ENCODE assay signal across 13 cellular contexts in the genomic region with DNA sequence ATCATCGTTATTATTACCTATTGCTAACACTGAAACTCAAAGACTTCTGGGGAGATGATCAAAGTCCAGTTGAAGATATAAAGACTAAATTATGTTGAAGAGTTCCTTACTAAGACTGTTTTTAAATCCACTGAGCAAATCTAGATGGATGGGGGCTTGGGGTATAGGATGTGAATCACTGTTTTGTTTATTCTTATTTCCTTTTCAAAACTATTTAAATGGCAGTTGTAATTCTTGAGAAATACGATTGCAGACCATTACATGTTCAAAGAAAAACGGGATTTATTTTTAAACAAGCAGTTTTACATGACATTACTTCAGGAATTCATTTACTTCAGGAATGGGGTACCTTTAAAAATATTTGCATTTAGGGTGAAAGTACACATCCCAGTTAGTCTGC. TPM values are rescaled to one million over a fixed set of nuclear protein-coding genes. Genes with fewer than 3 reads are reported as not detected.
A peak's percentile ranks its signal among the peaks of the same experiment; 100 is the strongest.
DNase-seq lines count a peak whose midpoint lies in the region; ATAC-seq, FAIRE-seq and TF ChIP-seq lines count a peak whose summit lies in the region.
"Had no signal": no experiment of that assay in that cellular context is flagged by ENCODE, and none has a peak within 500 bp of the region (broad histone marks: within the 10 kb centered on the region; RNA-seq: fewer than 3 reads in every experiment).

No MANE protein-coding gene starts in this region.

- H4K5ac ChIP-seq in H1 (ENCODE audit: insufficient read length, low read depth, low read length) = no peak overlapping the region

- H3K4me3 Mint-ChIP-seq in type B pancreatic cell = no peak overlapping the region
- H3K4me3 Mint-ChIP-seq: endodermal cell had no signal

- H3K4me3 ChIP-seq in right atrium auricular region = no peak overlapping the region
- peak overlapping the region; percentile 1; the same call in 1 of the 2 replicates for H3K4me3 ChIP-seq in SJSA1
- no peak overlapping the region for H3K4me3 ChIP-seq in H1 (ENCODE audit: extremely low read depth in 1 of 4, insufficient read depth in 2 of 4, low read depth in 3 of 4, low read length in 4 of 4)
- no peak overlapping the region for H3K4me3 ChIP-seq in thyroid gland (replicated peaks in 1 of 3)
- H3K4me3 ChIP-seq: lower lobe of right lung had no signal

- no peak overlapping the region for H3K23ac ChIP-seq in H1 (ENCODE audit: insufficient read length)

- H2BK120ac ChIP-seq in H1 (replicated peaks; ENCODE audit: low read depth, low read length) = no peak overlapping the region

- no peak overlapping the region for H3K27ac Mint-ChIP-seq in type B pancreatic cell
- H3K27ac Mint-ChIP-seq: endodermal cell had no signal

- no peak for TF ChIP-seq EP300 in H1 (IDR thresholded peaks at IDR 0.05; ENCODE audit: borderline replicate concordance in 1 of 2, low read depth in 2 of 2, low read length in 2 of 2)

- H3K79me1 ChIP-seq in H1 (ENCODE audit: low read depth, low read length) = no peaks in the 10 kb centered on the region; the same call in 1 of the 2 replicates

- H3K36me3 ChIP-seq in right atrium auricular region = no peaks in the 10 kb centered on the region
- no peaks in the 10 kb centered on the region for H3K36me3 ChIP-seq in SJSA1
- H3K36me3 ChIP-seq in H1 (ENCODE audit: control insufficient read depth in 2 of 4, insufficient read depth in 4 of 4, low read length in 3 of 4) = no peaks in the 10 kb centered on the region
- H3K36me3 ChIP-seq in thyroid gland = no peaks in the 10 kb centered on the region
- H3K36me3 ChIP-seq: BE2C, lower lobe of right lung had no signal

- no peak overlapping the region for H4K91ac ChIP-seq in H1 (replicated peaks; ENCODE audit: insufficient read length, low read length)

- peaks cover 0 to 17% of the 10 kb centered on the region in 2 donors for H3K4me1 ChIP-seq in right atrium auricular region
- H3K4me1 ChIP-seq in SJSA1 (replicated peaks) = peaks cover 66% of the 10 kb centered on the region
- peaks cover 9 to 15% (median 11%) of the 10 kb centered on the region in 4 experiments for H3K4me1 ChIP-seq in H1 (replicated peaks in 1 of 4; ENCODE audit: control insufficient read depth in 3 of 4, insufficient read depth in 4 of 4, low read length in 3 of 4)
- H3K4me1 ChIP-seq in thyroid gland = peaks cover 23 to 40% of the 10 kb centered on the region in 2 donors
- H3K4me1 ChIP-seq: BE2C had no signal

- TF ChIP-seq POLR2A in H1 (IDR thresholded peaks at IDR 0.05; ENCODE audit: control extremely low read depth in 1 of 2, low read depth in 2 of 2, low read length in 2 of 2) (no peak), thyroid gland (IDR thresholded peaks at IDR 0.05) (no peak)

- H3K4ac ChIP-seq in H1 (replicated peaks; ENCODE audit: insufficient read length, low read depth, low read length) = no peak overlapping the region

- H3K18ac ChIP-seq in H1 (ENCODE audit: extremely low read depth, low read length) = no peak overlapping the region

- peaks cover 4% of the 10 kb centered on the region for H3K4me1 Mint-ChIP-seq in type B pancreatic cell (ENCODE audit: unreplicated experiment)

- TF ChIP-seq CTCF in right atrium auricular region (IDR thresholded peaks at IDR 0.05) = no peak
- no peak for TF ChIP-seq CTCF in H1 (IDR thresholded peaks at IDR 0.05; ENCODE audit: control extremely low read depth in 1 of 3, insufficient read depth in 1 of 3, low read depth in 1 of 3, low read length in 3 of 3)
- TF ChIP-seq CTCF in thyroid gland (IDR thresholded peaks at IDR 0.05) = no peak
- TF ChIP-seq CTCF in type B pancreatic cell (conservative IDR thresholded peaks at IDR 0.05) = no peak

- WGBS in H1 (ENCODE audit: extremely low coverage in 1 of 2, insufficient coverage in 1 of 2, insufficient read length in 1 of 2, insufficient replicate concordance in 2 of 2, low coverage in 1 of 2, low lambda C conversion rate in 2 of 2, missing lambda C conversion rate in 1 of 2), 2 experiments = 51% methylated on average over 3 of the region's 3 CpGs; no CpG with 5 or more reads in 1 of the 2 experiments
- 58 to 61% methylated on average over 3 of the region's 3 CpGs for WGBS in thyroid gland, 2 donors

- H4K20me1 ChIP-seq in H1 (replicated peaks in 1 of 2; ENCODE audit: control insufficient read depth in 1 of 2, insufficient read depth in 2 of 2, low read length in 2 of 2) = peaks cover 0 to 3% of the 10 kb centered on the region in 2 experiments

- H3K79me2 ChIP-seq in H1 (ENCODE audit: control insufficient read depth in 1 of 2, insufficient read depth in 2 of 2, low read length in 2 of 2) = peaks cover 0 to 34% of the 10 kb centered on the region in 2 experiments; a peak in 3 of 4 replicates

- H3K9me3 Mint-ChIP-seq in type B pancreatic cell = no peaks in the 10 kb centered on the region
- H3K9me3 Mint-ChIP-seq: endodermal cell had no signal

- no peaks in the 10 kb centered on the region for H3K27me3 ChIP-seq in right atrium auricular region
- no peaks in the 10 kb centered on the region for H3K27me3 ChIP-seq in SJSA1 (replicated peaks)
- peaks cover 3 to 23% (median 20%) of the 10 kb centered on the region in 4 experiments; a peak in 6 of 7 replicates for H3K27me3 ChIP-seq in H1 (replicated peaks in 1 of 4; ENCODE audit: control insufficient read depth in 3 of 4, extremely low read depth in 1 of 4, insufficient read depth in 3 of 4, low read length in 3 of 4)
- no peaks in the 10 kb centered on the region for H3K27me3 ChIP-seq in thyroid gland

- intact Hi-C loops in left cardiac atrium (cut with DNase I) (no loop called here), thyroid gland (cut with DNase I) (no loop called here)

- TF ChIP-seq RAD21 in H1 (IDR thresholded peaks at IDR 0.05 in 1 of 2, conservative IDR thresholded peaks at IDR 0.05 in 1 of 2; ENCODE audit: low read depth in 2 of 2, low read length in 2 of 2) = no peak

- H3K27ac ChIP-seq in right atrium auricular region (peak overlapping the region; percentile 36 to 62), SJSA1 (peak overlapping the region; percentile 93), H1 (ENCODE audit: low read depth, low read length) (no peak overlapping the region), thyroid gland (peak overlapping the region; percentile 12 to 41 (median 32))
- H3K27ac ChIP-seq: lower lobe of right lung had no signal

- H2BK5ac ChIP-seq in H1 (ENCODE audit: low read depth, low read length) = no peak overlapping the region

- H3K23me2 ChIP-seq in H1 (ENCODE audit: low read depth, low read length) = peaks cover 14% of the 10 kb centered on the region

- H3K36me3 Mint-ChIP-seq in type B pancreatic cell = peaks cover 3% of the 10 kb centered on the region

- H2BK20ac ChIP-seq in H1 (ENCODE audit: low read length) = no peak overlapping the region

- no peak overlapping the region for H2BK15ac ChIP-seq in H1 (ENCODE audit: low read length)

- H2AFZ ChIP-seq in H1 (ENCODE audit: low read length) = no peak overlapping the region

- no peak overlapping the region for H3K56ac ChIP-seq in H1 (replicated peaks; ENCODE audit: insufficient read length, low read depth, low read length)

- H3K4me2 ChIP-seq in H1 (ENCODE audit: insufficient read depth in 1 of 2, low read depth in 2 of 2, low read length in 2 of 2) = peak overlapping the region; percentile 8 to 28; a peak in 2 of 4 replicates

- no peak overlapping the region for H2AK5ac ChIP-seq in H1 (ENCODE audit: low read depth, low read length)

- H2BK12ac ChIP-seq in H1 (ENCODE audit: low read depth, low read length) = no peak overlapping the region

- CTCF ChIA-PET in H1 (lab: Charles Lee; ENCODE audit: partially characterized antibody) = no interaction called here

- H3K14ac ChIP-seq in H1 (ENCODE audit: insufficient read length) = no peak overlapping the region

- peaks cover 61% of the 10 kb centered on the region for H3K27me3 Mint-ChIP-seq in type B pancreatic cell

- DNase-seq in right atrium auricular region (ENCODE audit: low spot score) = no peak
- no peak for DNase-seq in left cardiac atrium
- DNase-seq in SJSA1 (ENCODE audit: low read depth in 1 of 2, low spot score in 2 of 2) = peak in 1 of 2 experiments; percentile 83
- DNase-seq in H1 (ENCODE audit: low read depth in 1 of 2, low spot score in 2 of 2) = no peak
- no peak for DNase-seq in thyroid gland
- DNase-seq in NCI-H1048 (lab: John Stamatoyannopoulos, UW) = no peak
- no peak for DNase-seq in type B pancreatic cell (ENCODE audit: extremely low spot score, unreplicated experiment)
- DNase-seq: anterior cingulate cortex, BE2C, endodermal cell, lower lobe of right lung had no signal

- no peak for FAIRE-seq in H1 (lab: Jason Lieb, UNC)
- FAIRE-seq: GM18507 had no signal

- H3K9ac ChIP-seq in H1 (replicated peaks in 1 of 4; ENCODE audit: extremely low read depth in 1 of 4, low read depth in 3 of 4, low read length in 3 of 4) = no peak overlapping the region

- ATAC-seq in left cardiac atrium (no peak), HG03521 (IDR thresholded peaks at IDR 0.05; ENCODE audit: unreplicated experiment) (no peak)
- ATAC-seq: lower lobe of right lung had no signal

- POLR2A ChIA-PET in H1 (lab: Charles Lee; ENCODE audit: partially characterized antibody) = no interaction called here

- H4K8ac ChIP-seq in H1 (ENCODE audit: extremely low read depth, insufficient read depth, low read length) = no peak overlapping the region

- no peaks in the 10 kb centered on the region for H3K9me3 ChIP-seq in right atrium auricular region
- no peaks in the 10 kb centered on the region for H3K9me3 ChIP-seq in SJSA1 (replicated peaks)
- H3K9me3 ChIP-seq in H1 (ENCODE audit: insufficient read depth in 2 of 2, low read depth in 1 of 2, low read length in 1 of 2) = no peaks in the 10 kb centered on the region
- H3K9me3 ChIP-seq in thyroid gland = no peaks in the 10 kb centered on the region
- H3K9me3 ChIP-seq: BE2C, lower lobe of right lung had no signal

TF ChIP-seq in H1, 55 proteins besides CTCF, POLR2A, EP300 and RAD21 (continues in another document):
- no peak for TF ChIP-seq ATF3 (IDR thresholded peaks at IDR 0.05; ENCODE audit: insufficient read depth, low read depth, low read length)

RNA-seq across cellular contexts. Expression of gene RASGRF2, which starts 4.3 kb away (rescaled TPM):
- total RNA-seq in right atrium auricular region (1 to 10 TPM; 3.5 to 6.3 TPM), left cardiac atrium (10 to 100 TPM in 1 of 2 donors, 1 to 10 TPM in 1; 9.6 to 12.2 TPM), thyroid gland (10 to 100 TPM in 3 of 4 donors, 1 to 10 TPM in 1; 9.2 to 18.8 (median 14.8) TPM), type B pancreatic cell (ENCODE audit: low replicate concordance) (2.1 and 2.4 TPM in 2 replicates)
- total RNA-seq in SJSA1 (2014; rRNA removed; shearing (Covaris generic)) = 8.4 and 12.5 TPM in 2 replicates
- total RNA-seq in H1 (2021; fragmentation: NEBNext Ultra II Directional; extraction: Animal tissue kit (Norgen Biotek cat#: 25700)) = 27.7 and 29.5 TPM in 2 replicates
- polyA plus RNA-seq in H1 (2011; rRNA removed) = 2.6 and 4.1 TPM in 2 replicates
- 4.4 TPM for polyA plus RNA-seq in H1 (2011; cell fraction: cytosol; rRNA removed)
- polyA plus RNA-seq in H1 (2011; cell fraction: nucleus; rRNA removed) = 7.7 TPM
- polyA plus RNA-seq in H1 (2012, experiment 1 of 2) = 3.4 to 5.4 TPM (median 4.5 TPM) in 4 replicates
- 1.3 TPM for polyA plus RNA-seq in H1 (2012, experiment 2 of 2)
- polyA plus RNA-seq in H1 (2013, experiment 1 of 2) = 13.9 TPM
- polyA plus RNA-seq in H1 (2013, experiment 2 of 2) = 14.2 TPM
- 11.6 and 15.4 TPM in 2 replicates for polyA minus RNA-seq in H1 (2011; rRNA and poly(A)+ RNA removed)
- polyA minus RNA-seq in H1 (2011; cell fraction: cytosol; rRNA and poly(A)+ RNA removed) = 7.6 TPM
- 22.3 TPM for polyA minus RNA-seq in H1 (2011; cell fraction: nucleus; rRNA and poly(A)+ RNA removed)
